24 cellular contexts compared by ENCODE assay signal in genomic region chr1:6421266-6421665, GRCh38. TPM values are rescaled to one million over a fixed set of nuclear protein-coding genes. Genes with fewer than 3 reads are reported as not detected.
"Had no signal": no experiment of that assay in that cellular context is flagged by ENCODE, and none has a peak within 500 bp of the region (broad histone marks: within the 10 kb centered on the region; RNA-seq: fewer than 3 reads in every experiment).

No MANE protein-coding gene starts in this region.

- H3K9me3 ChIP-seq: breast epithelium, colonic mucosa, gastroesophageal sphincter had no signal

- H3K36me3 Mint-ChIP-seq: activated naive CD4-positive, alpha-beta T cell treated with anti-CD3 and anti-CD28 coated beads, Interleukin-2, amount 50 U/mL, for 72 hours; stimulated activated naive B cell treated with anti-CD40 and anti-IgM and Interleukin-4, amounts not matched to agents 10 μg/mL and 1 μg/mL and 100 μg/mL, for 72 hours; WTC11 had no signal

- H3K36me3 ChIP-seq: breast epithelium, colonic mucosa, gastroesophageal sphincter had no signal

- H3K9me3 Mint-ChIP-seq: activated naive CD4-positive, alpha-beta T cell treated with anti-CD3 and anti-CD28 coated beads, Interleukin-2, amount 50 U/mL, for 72 hours; activated T-cell treated with anti-CD3 and anti-CD28 coated beads, Interleukin-2, amount 50 U/mL, for 24 hours; activated T-helper 17 cell treated with anti-CD3 and anti-CD28 coated beads, Interleukin-2, amount 50 U/mL, for 72 hours; central memory CD8-positive, alpha-beta T cell; nephron progenitor cell; stimulated activated naive B cell treated with anti-CD40 and anti-IgM and Interleukin-4, amounts not matched to agents 10 μg/mL and 1 μg/mL and 100 μg/mL, for 72 hours; WTC11 had no signal

- H3K4me3 Mint-ChIP-seq: activated T-cell treated with anti-CD3 and anti-CD28 coated beads, Interleukin-2, amount 50 U/mL, for 24 hours; activated T-helper 17 cell treated with anti-CD3 and anti-CD28 coated beads, Interleukin-2, amount 50 U/mL, for 72 hours; nephron progenitor cell had no signal

- H3K27ac Mint-ChIP-seq: activated naive CD4-positive, alpha-beta T cell treated with anti-CD3 and anti-CD28 coated beads, Interleukin-2, amount 50 U/mL, for 72 hours; activated T-cell treated with anti-CD3 and anti-CD28 coated beads, Interleukin-2, amount 50 U/mL, for 24 hours; activated T-helper 17 cell treated with anti-CD3 and anti-CD28 coated beads, Interleukin-2, amount 50 U/mL, for 72 hours; nephron progenitor cell; stimulated activated naive B cell treated with anti-CD40 and anti-IgM and Interleukin-4, amounts not matched to agents 10 μg/mL and 1 μg/mL and 100 μg/mL, for 72 hours; WTC11 had no signal

- DNase-seq: activated CD4-positive, alpha-beta T cell treated with anti-CD3 and anti-CD28 coated beads, Interleukin-2, amount 50 U/mL, for 4 hours; activated CD8-positive, alpha-beta memory T cell treated with anti-CD3 and anti-CD28 coated beads for 24 hours; activated CD8-positive, alpha-beta memory T cell treated with anti-CD3 and anti-CD28 coated beads, Interleukin-2, amount 50 U/mL, for 4 hours; activated T-cell treated with anti-CD3 and anti-CD28 coated beads, Interleukin-2, amount 50 U/mL, for 24 hours; dorsolateral prefrontal cortex; head of caudate nucleus; hypothalamus; midbrain; occipital lobe; posterior cingulate gyrus; stimulated activated CD4-positive, alpha-beta T cell treated with anti-CD3 and anti-CD28 coated beads, Interleukin-2, amount 100 ng/mL, for 48 hours; stimulated activated naive B cell treated with anti-CD40 and anti-IgM and Interleukin-4, amounts not matched to agents 10 μg/mL and 1 μg/mL and 100 μg/mL, for 72 hours; T-helper 9 cell; trophoblast cell had no signal

- ATAC-seq: activated naive CD4-positive, alpha-beta T cell treated with anti-CD3 and anti-CD28 coated beads, Interleukin-2, amount 50 U/mL, for 72 hours; activated T-helper 17 cell treated with anti-CD3 and anti-CD28 coated beads, Interleukin-2, amount 50 U/mL, for 72 hours; gastroesophageal sphincter; stimulated activated naive B cell treated with anti-CD40 and anti-IgM and Interleukin-4, amounts not matched to agents 10 μg/mL and 1 μg/mL and 100 μg/mL, for 72 hours had no signal

- H3K27ac ChIP-seq: breast epithelium, colonic mucosa, dorsolateral prefrontal cortex, gastroesophageal sphincter had no signal

RNA-seq across cellular contexts. Expression of gene HES2, which starts 1.5 kb away (rescaled TPM):
- total RNA-seq: liver, temporal lobe had no signal

RNA-seq across cellular contexts. Expression of gene ESPN, which starts 3.3 kb away (rescaled TPM):
- total RNA-seq: occipital lobe had no signal
